Comparison of ENCODE assay signal across 16 cellular contexts in genomic region chr11:44605965-44606364, GRCh38. TPM values are rescaled to one million over a fixed set of nuclear protein-coding genes. Genes with fewer than 3 reads are reported as not detected.
DNase-seq lines count a peak whose midpoint lies in the region; ATAC-seq, FAIRE-seq and TF ChIP-seq lines count a peak whose summit lies in the region.
"Had no signal": no experiment of that assay in that cellular context is flagged by ENCODE, and none has a peak within 500 bp of the region (broad histone marks: within the 10 kb centered on the region; RNA-seq: fewer than 3 reads in every experiment).

No MANE protein-coding gene starts in this region.

- no peak overlapping the region for H3K4me3 ChIP-seq in Karpas-422 (ENCODE audit: low read length)
- H3K4me3 ChIP-seq: BLaER1 treated with 17β-estradiol and CSF1 and Interleukin-3, amounts not matched to agents 10 nM and 100 nM had no signal

- no peaks in the 10 kb centered on the region for H3K9me3 Mint-ChIP-seq in activated T-cell treated with anti-CD3 and anti-CD28 coated beads, Interleukin-2, amount 50 U/mL, for 24 hours
- H3K9me3 Mint-ChIP-seq in activated T-cell treated with anti-CD3 and anti-CD28 coated beads, Interleukin-2, amount 50 U/mL, for 72 hours = no peaks in the 10 kb centered on the region
- no peaks in the 10 kb centered on the region for H3K9me3 Mint-ChIP-seq in activated naive CD8-positive, alpha-beta T cell treated with anti-CD3 and anti-CD28 coated beads, Interleukin-2, amount 50 U/mL, for 24 hours
- H3K9me3 Mint-ChIP-seq in stimulated activated effector memory CD8-positive, alpha-beta T cell treated with anti-CD3 and anti-CD28 coated beads, Interleukin-12 subunit alpha, Interleukin-12 subunit beta, amount 100 ng/mL, for 72 hours = no peaks in the 10 kb centered on the region

- peak overlapping the region; percentile 63 for H3K4me2 ChIP-seq in Karpas-422 (ENCODE audit: low read depth, low read length, poor library complexity, severe bottlenecking)

- H3K27ac ChIP-seq in Karpas-422 (ENCODE audit: low read length) = peak overlapping the region; percentile 99
- H3K27ac ChIP-seq: BLaER1 treated with 17β-estradiol and CSF1 and Interleukin-3, amounts not matched to agents 10 nM and 100 nM; RWPE1 had no signal

- peak overlapping the region; percentile 47 for H3K27ac Mint-ChIP-seq in activated T-cell treated with anti-CD3 and anti-CD28 coated beads, Interleukin-2, amount 50 U/mL, for 24 hours
- H3K27ac Mint-ChIP-seq in activated T-cell treated with anti-CD3 and anti-CD28 coated beads, Interleukin-2, amount 50 U/mL, for 72 hours = no peak overlapping the region
- peak overlapping the region; percentile 93 for H3K27ac Mint-ChIP-seq in activated naive CD8-positive, alpha-beta T cell treated with anti-CD3 and anti-CD28 coated beads, Interleukin-2, amount 50 U/mL, for 24 hours
- peak overlapping the region; percentile 85 for H3K27ac Mint-ChIP-seq in stimulated activated effector memory CD8-positive, alpha-beta T cell treated with anti-CD3 and anti-CD28 coated beads, Interleukin-12 subunit alpha, Interleukin-12 subunit beta, amount 100 ng/mL, for 72 hours

- H2AFZ ChIP-seq in Karpas-422 (ENCODE audit: low read length) = no peak overlapping the region

- no peak for TF ChIP-seq POLR2A in H54 (IDR thresholded peaks at IDR 0.05; ENCODE audit: low read depth, low read length)

- no peaks in the 10 kb centered on the region for H4K20me1 ChIP-seq in Karpas-422 (ENCODE audit: insufficient read depth, low read depth, low read length)

- H3K4me3 Mint-ChIP-seq in activated T-cell treated with anti-CD3 and anti-CD28 coated beads, Interleukin-2, amount 50 U/mL, for 24 hours = no peak overlapping the region
- no peak overlapping the region for H3K4me3 Mint-ChIP-seq in activated T-cell treated with anti-CD3 and anti-CD28 coated beads, Interleukin-2, amount 50 U/mL, for 72 hours
- no peak overlapping the region for H3K4me3 Mint-ChIP-seq in activated naive CD8-positive, alpha-beta T cell treated with anti-CD3 and anti-CD28 coated beads, Interleukin-2, amount 50 U/mL, for 24 hours
- no peak overlapping the region for H3K4me3 Mint-ChIP-seq in stimulated activated effector memory CD8-positive, alpha-beta T cell treated with anti-CD3 and anti-CD28 coated beads, Interleukin-12 subunit alpha, Interleukin-12 subunit beta, amount 100 ng/mL, for 72 hours

- no peaks in the 10 kb centered on the region for H3K27me3 Mint-ChIP-seq in activated T-cell treated with anti-CD3 and anti-CD28 coated beads, Interleukin-2, amount 50 U/mL, for 24 hours
- no peaks in the 10 kb centered on the region for H3K27me3 Mint-ChIP-seq in activated T-cell treated with anti-CD3 and anti-CD28 coated beads, Interleukin-2, amount 50 U/mL, for 72 hours (ENCODE audit: low read depth)
- H3K27me3 Mint-ChIP-seq in activated naive CD8-positive, alpha-beta T cell treated with anti-CD3 and anti-CD28 coated beads, Interleukin-2, amount 50 U/mL, for 24 hours = no peaks in the 10 kb centered on the region

- DNase-seq in activated T-cell treated with anti-CD3 and anti-CD28 coated beads, Interleukin-2, amount 50 U/mL, for 24 hours = no peak
- DNase-seq in activated T-cell treated with anti-CD3 and anti-CD28 coated beads, Interleukin-2, amount 50 U/mL, for 72 hours = no peak
- no peak for DNase-seq in Karpas-422
- DNase-seq in activated naive CD8-positive, alpha-beta T cell treated with anti-CD3 and anti-CD28 coated beads, Interleukin-2, amount 50 U/mL, for 24 hours = no peak
- DNase-seq in stimulated activated effector memory CD8-positive, alpha-beta T cell treated with anti-CD3 and anti-CD28 coated beads, Interleukin-12 subunit alpha, Interleukin-12 subunit beta, amount 100 ng/mL, for 72 hours (ENCODE audit: low spot score in 2 of 2) = no peak
- no peak for DNase-seq in H54 (ENCODE audit: insufficient read length, low spot score)
- no peak for DNase-seq in KG1 (lab: John Stamatoyannopoulos, UW)
- DNase-seq: GF-D8, H7, NCI-H187, NCI-H345, NCI-H526 treated with DMSO at 0.1 percent for 48 hours, PC-3 had no signal

- no peaks in the 10 kb centered on the region for H3K36me3 ChIP-seq in Karpas-422 (ENCODE audit: insufficient read depth, low read length)

- no peaks in the 10 kb centered on the region for H3K9me2 ChIP-seq in Karpas-422 (replicated peaks; ENCODE audit: insufficient read depth, low read length)

- H3K79me2 ChIP-seq in Karpas-422 (ENCODE audit: low read length) = no peaks in the 10 kb centered on the region

- H3K9me3 ChIP-seq in Karpas-422 (ENCODE audit: low read length) = no peaks in the 10 kb centered on the region
- H3K9me3 ChIP-seq: BLaER1 treated with 17β-estradiol and CSF1 and Interleukin-3, amounts not matched to agents 10 nM and 100 nM had no signal

- H3K9ac ChIP-seq in Karpas-422 (ENCODE audit: low read length) = no peak overlapping the region
- H3K9ac ChIP-seq: BLaER1 treated with 17β-estradiol and CSF1 and Interleukin-3, amounts not matched to agents 10 nM and 100 nM had no signal

- H3K27me3 ChIP-seq in Karpas-422 (ENCODE audit: low read length) = no peaks in the 10 kb centered on the region

- peaks cover 93% of the 10 kb centered on the region for H3K4me1 Mint-ChIP-seq in activated T-cell treated with anti-CD3 and anti-CD28 coated beads, Interleukin-2, amount 50 U/mL, for 24 hours (ENCODE audit: low read depth)
- peaks cover 81% of the 10 kb centered on the region for H3K4me1 Mint-ChIP-seq in activated T-cell treated with anti-CD3 and anti-CD28 coated beads, Interleukin-2, amount 50 U/mL, for 72 hours (ENCODE audit: low read depth)
- peaks cover 98% of the 10 kb centered on the region for H3K4me1 Mint-ChIP-seq in activated naive CD8-positive, alpha-beta T cell treated with anti-CD3 and anti-CD28 coated beads, Interleukin-2, amount 50 U/mL, for 24 hours
- H3K4me1 Mint-ChIP-seq in stimulated activated effector memory CD8-positive, alpha-beta T cell treated with anti-CD3 and anti-CD28 coated beads, Interleukin-12 subunit alpha, Interleukin-12 subunit beta, amount 100 ng/mL, for 72 hours = peaks cover 70% of the 10 kb centered on the region

- FAIRE-seq in H54 (lab: Jason Lieb, UNC) = no peak

- peaks cover 100% of the 10 kb centered on the region for H3K36me3 Mint-ChIP-seq in activated T-cell treated with anti-CD3 and anti-CD28 coated beads, Interleukin-2, amount 50 U/mL, for 24 hours (ENCODE audit: low read depth)
- H3K36me3 Mint-ChIP-seq in activated T-cell treated with anti-CD3 and anti-CD28 coated beads, Interleukin-2, amount 50 U/mL, for 72 hours (ENCODE audit: insufficient read depth in 2 of 2) = peaks cover 14 to 31% of the 10 kb centered on the region in 2 donors
- peaks cover 84% of the 10 kb centered on the region for H3K36me3 Mint-ChIP-seq in activated naive CD8-positive, alpha-beta T cell treated with anti-CD3 and anti-CD28 coated beads, Interleukin-2, amount 50 U/mL, for 24 hours (ENCODE audit: low read depth)
- peaks cover 98% of the 10 kb centered on the region for H3K36me3 Mint-ChIP-seq in stimulated activated effector memory CD8-positive, alpha-beta T cell treated with anti-CD3 and anti-CD28 coated beads, Interleukin-12 subunit alpha, Interleukin-12 subunit beta, amount 100 ng/mL, for 72 hours

- H3K4me1 ChIP-seq in Karpas-422 (ENCODE audit: low read length) = peaks cover 98% of the 10 kb centered on the region

- ATAC-seq in activated T-cell treated with anti-CD3 and anti-CD28 coated beads, Interleukin-2, amount 50 U/mL, for 72 hours (replicated peaks in 1 of 2) = no peak
- no peak for ATAC-seq in activated naive CD8-positive, alpha-beta T cell treated with anti-CD3 and anti-CD28 coated beads, Interleukin-2, amount 50 U/mL, for 24 hours
- no peak for ATAC-seq in stimulated activated effector memory CD8-positive, alpha-beta T cell treated with anti-CD3 and anti-CD28 coated beads, Interleukin-12 subunit alpha, Interleukin-12 subunit beta, amount 100 ng/mL, for 72 hours
- no peak for ATAC-seq in HG03097 (IDR thresholded peaks at IDR 0.05; ENCODE audit: low FRiP score, unreplicated experiment)
- ATAC-seq: PC-3 had no signal

RNA-seq across cellular contexts. Expression of gene CD82, which starts 40.5 kb away (rescaled TPM):
- 100 to 1,000 TPM; 364 to 421 TPM for total RNA-seq in activated T-cell treated with anti-CD3 and anti-CD28 coated beads, Interleukin-2, amount 50 U/mL, for 72 hours
- total RNA-seq in Karpas-422 (2014; rRNA removed; shearing (Covaris generic); ENCODE audit: low replicate concordance) = 22.2 and 39.5 TPM in 2 replicates
